ENCODE assay signal across 11 cellular contexts in genomic region chr12:92398565-92399309, GRCh38.
DNase-seq lines count a peak whose midpoint lies in the region; ATAC-seq and TF ChIP-seq lines count a peak whose summit lies in the region.
"Had no signal": no experiment of that assay in that cellular context is flagged by ENCODE, and none has a peak within 500 bp of the region (broad histone marks: within the 10 kb centered on the region; RNA-seq: fewer than 3 reads in every experiment).

No MANE protein-coding gene starts in this region.

- H3K4me1 ChIP-seq in right atrium auricular region = peaks cover 0 to 21% of the 10 kb centered on the region in 2 donors

- intact Hi-C loops in activated CD4-positive, alpha-beta T cell treated with anti-CD3 and anti-CD28 coated beads for 36 hours (cut with DNase I, micrococcal nuclease) = loop anchor here in 1 of 2 experiments (2.0 to 5.0 kb wide), 3 partner anchors 172 to 521 kb away; no protein-coding TSS in a partner anchor
- intact Hi-C loops in activated CD4-positive, alpha-beta memory T cell treated with anti-CD3 and anti-CD28 coated beads for 36 hours (cut with micrococcal nuclease) = loop anchor here (1.0 to 10.0 kb wide), 5 partner anchors 35 to 1276 kb away; partner anchors contain the start of gene CRADD

- H3K9me3 ChIP-seq in right atrium auricular region = peaks cover 0 to 9% of the 10 kb centered on the region in 2 donors

- CTCF ChIA-PET in activated CD4-positive, alpha-beta T cell treated with anti-CD3 and anti-CD28 coated beads for 36 hours (lab: Charles Lee) = interaction anchor here (0.6 to 2.1 kb wide), 10 partner anchors 10 to 274 kb away, joined by 3 to 11 read pairs (median 3); no protein-coding TSS in a partner anchor
- CTCF ChIA-PET in activated CD4-positive, alpha-beta memory T cell treated with anti-CD3 and anti-CD28 coated beads for 36 hours (lab: Charles Lee) = interaction anchor here (1.4 to 2.0 kb wide), 3 partner anchors 9 to 253 kb away, joined by 4 to 9 read pairs (median 6); partner anchors contain the start of gene BTG1

- H3K27ac Mint-ChIP-seq in activated CD4-positive, alpha-beta T cell treated with anti-CD3 and anti-CD28 coated beads for 36 hours = peak overlapping the region; percentile 95
- H3K27ac Mint-ChIP-seq in activated CD4-positive, alpha-beta memory T cell treated with anti-CD3 and anti-CD28 coated beads for 36 hours = peak overlapping the region; percentile 92
- H3K27ac Mint-ChIP-seq in stimulated activated naive CD8-positive, alpha-beta T cell treated with anti-CD3 and anti-CD28 coated beads, Interleukin-15, Interleukin-2, amounts not matched to agents 100 ng/mL and 50 ng/mL, for 24 hours = peak overlapping the region; percentile 96

- no peak for TF ChIP-seq CTCF in right atrium auricular region (IDR thresholded peaks at IDR 0.05)

- peak overlapping the region; percentile 42 to 50 for H3K27ac ChIP-seq in right atrium auricular region
- H3K27ac ChIP-seq: A549 had no signal

- H3K4me3 ChIP-seq in right atrium auricular region = no peak overlapping the region
- H3K4me3 ChIP-seq: A549 had no signal

- H3K27me3 Mint-ChIP-seq in activated CD4-positive, alpha-beta T cell treated with anti-CD3 and anti-CD28 coated beads for 36 hours = no peaks in the 10 kb centered on the region
- H3K27me3 Mint-ChIP-seq in activated CD4-positive, alpha-beta memory T cell treated with anti-CD3 and anti-CD28 coated beads for 36 hours = no peaks in the 10 kb centered on the region
- H3K27me3 Mint-ChIP-seq in stimulated activated naive CD8-positive, alpha-beta T cell treated with anti-CD3 and anti-CD28 coated beads, Interleukin-15, Interleukin-2, amounts not matched to agents 100 ng/mL and 50 ng/mL, for 24 hours = no peaks in the 10 kb centered on the region

- peaks cover 24% of the 10 kb centered on the region for H3K36me3 Mint-ChIP-seq in activated CD4-positive, alpha-beta T cell treated with anti-CD3 and anti-CD28 coated beads for 36 hours (ENCODE audit: low read depth)
- peaks cover 18% of the 10 kb centered on the region for H3K36me3 Mint-ChIP-seq in activated CD4-positive, alpha-beta memory T cell treated with anti-CD3 and anti-CD28 coated beads for 36 hours
- peaks cover 25% of the 10 kb centered on the region for H3K36me3 Mint-ChIP-seq in stimulated activated naive CD8-positive, alpha-beta T cell treated with anti-CD3 and anti-CD28 coated beads, Interleukin-15, Interleukin-2, amounts not matched to agents 100 ng/mL and 50 ng/mL, for 24 hours (ENCODE audit: low read depth)

- peaks cover 98% of the 10 kb centered on the region for H3K4me1 Mint-ChIP-seq in activated CD4-positive, alpha-beta T cell treated with anti-CD3 and anti-CD28 coated beads for 36 hours
- peaks cover 97% of the 10 kb centered on the region for H3K4me1 Mint-ChIP-seq in activated CD4-positive, alpha-beta memory T cell treated with anti-CD3 and anti-CD28 coated beads for 36 hours (ENCODE audit: low read depth)
- H3K4me1 Mint-ChIP-seq in stimulated activated naive CD8-positive, alpha-beta T cell treated with anti-CD3 and anti-CD28 coated beads, Interleukin-15, Interleukin-2, amounts not matched to agents 100 ng/mL and 50 ng/mL, for 24 hours (ENCODE audit: low read depth) = peaks cover 97% of the 10 kb centered on the region

- DNase-seq in activated CD4-positive, alpha-beta T cell treated with anti-CD3 and anti-CD28 coated beads for 36 hours = peak; percentile 36
- no peak for DNase-seq in activated CD4-positive, alpha-beta T cell treated with anti-CD3 and anti-CD28 coated beads, Interleukin-2, amount 50 U/mL, for 4 hours
- no peak for DNase-seq in activated CD4-positive, alpha-beta memory T cell treated with anti-CD3 and anti-CD28 coated beads for 36 hours
- no peak for DNase-seq in right atrium auricular region (ENCODE audit: low spot score)
- DNase-seq in kidney glomerular epithelial cell (lab: John Stamatoyannopoulos, UW) = no peak
- DNase-seq: NCI-H526 treated with DMSO at 0.1 percent for 48 hours, trophoblast cell had no signal

- H3K36me3 ChIP-seq in right atrium auricular region = no peaks in the 10 kb centered on the region

- peak overlapping the region; percentile 50 for H3K4me3 Mint-ChIP-seq in activated CD4-positive, alpha-beta T cell treated with anti-CD3 and anti-CD28 coated beads for 36 hours
- peak overlapping the region; percentile 55 for H3K4me3 Mint-ChIP-seq in activated CD4-positive, alpha-beta memory T cell treated with anti-CD3 and anti-CD28 coated beads for 36 hours
- peak overlapping the region; percentile 39 for H3K4me3 Mint-ChIP-seq in stimulated activated naive CD8-positive, alpha-beta T cell treated with anti-CD3 and anti-CD28 coated beads, Interleukin-15, Interleukin-2, amounts not matched to agents 100 ng/mL and 50 ng/mL, for 24 hours

- H3K9me3 Mint-ChIP-seq in activated CD4-positive, alpha-beta T cell treated with anti-CD3 and anti-CD28 coated beads for 36 hours (ENCODE audit: low read depth) = peaks cover 18% of the 10 kb centered on the region
- H3K9me3 Mint-ChIP-seq in activated CD4-positive, alpha-beta memory T cell treated with anti-CD3 and anti-CD28 coated beads for 36 hours = peaks cover 14% of the 10 kb centered on the region
- peaks cover 18% of the 10 kb centered on the region for H3K9me3 Mint-ChIP-seq in stimulated activated naive CD8-positive, alpha-beta T cell treated with anti-CD3 and anti-CD28 coated beads, Interleukin-15, Interleukin-2, amounts not matched to agents 100 ng/mL and 50 ng/mL, for 24 hours

- peak; percentile 62 for ATAC-seq in activated CD4-positive, alpha-beta T cell treated with anti-CD3 and anti-CD28 coated beads for 36 hours
- ATAC-seq in GM21447 (IDR thresholded peaks at IDR 0.05; ENCODE audit: unreplicated experiment) (no peak), GM18517 (IDR thresholded peaks at IDR 0.05; ENCODE audit: unreplicated experiment) (no peak)
- ATAC-seq: A549 had no signal

- POLR2A ChIA-PET in activated CD4-positive, alpha-beta T cell treated with anti-CD3 and anti-CD28 coated beads for 36 hours (lab: Charles Lee) = interaction anchor here (0.7 to 1.4 kb wide), 3 partner anchors 36 to 255 kb away, joined by 3 to 9 read pairs (median 3); partner anchors contain the start of gene BTG1
- POLR2A ChIA-PET in activated CD4-positive, alpha-beta memory T cell treated with anti-CD3 and anti-CD28 coated beads for 36 hours (lab: Charles Lee) = interaction anchor here (0.6 to 1.7 kb wide), 4 partner anchors 20 to 254 kb away, joined by 3 to 13 read pairs (median 4); partner anchors contain the start of gene BTG1

- H3K27me3 ChIP-seq in right atrium auricular region = no peaks in the 10 kb centered on the region
